ENCODE assay signal across 20 cellular contexts in the genomic region with DNA sequence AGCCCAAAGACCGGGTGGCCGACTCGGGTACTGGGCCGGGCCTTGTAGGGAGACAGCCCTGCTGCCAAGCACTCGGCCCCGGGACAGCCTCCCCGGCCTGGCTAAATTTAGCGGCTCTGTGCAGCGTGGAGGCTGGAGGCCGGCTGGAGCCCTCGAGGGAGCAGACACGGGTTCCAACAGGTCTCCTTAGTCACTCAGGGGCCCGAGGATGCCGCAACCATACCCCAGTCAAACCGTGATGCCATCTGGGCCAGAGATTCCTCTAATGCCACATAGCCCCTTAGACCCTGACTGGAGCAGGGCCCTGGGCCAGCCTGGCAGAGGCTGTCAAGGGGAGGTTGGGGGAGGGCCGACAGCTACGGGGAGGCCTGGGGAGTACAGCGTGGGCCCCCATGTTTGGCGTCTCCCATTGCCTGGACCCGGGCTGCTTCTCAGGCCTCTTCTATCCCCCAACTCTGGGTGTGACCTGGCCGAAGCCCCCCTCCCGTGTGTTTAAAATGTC. TPM values are rescaled to one million over a fixed set of nuclear protein-coding genes. Genes with fewer than 3 reads are reported as not detected.
DNase-seq lines count a peak whose midpoint lies in the region; ATAC-seq, FAIRE-seq and TF ChIP-seq lines count a peak whose summit lies in the region.
"Had no signal": no experiment of that assay in that cellular context is flagged by ENCODE, and none has a peak within 500 bp of the region (broad histone marks: within the 10 kb centered on the region; RNA-seq: fewer than 3 reads in every experiment).

No MANE protein-coding gene starts in this region.

- ATAC-seq in effector memory CD8-positive, alpha-beta T cell (replicated peaks): no peak
- ATAC-seq in GM19463 (IDR thresholded peaks at IDR 0.05; ENCODE audit: unreplicated experiment): no peak
- ATAC-seq: left lung; stimulated activated naive CD8-positive, alpha-beta T cell treated with anti-CD3 and anti-CD28 coated beads, Interleukin-15, amount 100 ng/mL, for 72 hours had no signal

- intact Hi-C loops in kidney (cut with DNase I): no loop called here

- H3K27ac Mint-ChIP-seq in effector memory CD8-positive, alpha-beta T cell: peak overlapping the region; percentile 60 to 63

- H3K36me3 ChIP-seq in kidney (ENCODE audit: control insufficient read depth in 1 of 2, insufficient read depth in 2 of 2, low read length in 2 of 2) (no peaks in the 10 kb centered on the region), stomach smooth muscle (ENCODE audit: control insufficient read depth in 2 of 2, insufficient read depth in 2 of 2, low read length in 2 of 2) (no peaks in the 10 kb centered on the region)
- H3K36me3 ChIP-seq: HAP-1 had no signal

- H3K4me3 ChIP-seq in kidney (ENCODE audit: low read length in 2 of 2) (no peak overlapping the region), stomach smooth muscle (ENCODE audit: low read length in 2 of 2) (no peak overlapping the region)
- H3K4me3 ChIP-seq: HAP-1, left lung had no signal

- H3K9ac ChIP-seq in kidney (ENCODE audit: low read length in 2 of 2) (no peak overlapping the region), stomach smooth muscle (ENCODE audit: low read length in 2 of 2) (peak overlapping the region in 1 of 2 donors; percentile 14)

- no peak for FAIRE-seq in kidney (lab: Jason Lieb, UNC)
- FAIRE-seq: GM12891 had no signal

- TF ChIP-seq CTCF in kidney (IDR thresholded peaks at IDR 0.05; ENCODE audit: borderline replicate concordance, extremely low read depth, insufficient read depth): no peak

- H3K4me1 Mint-ChIP-seq in effector memory CD8-positive, alpha-beta T cell (ENCODE audit: low read depth in 2 of 2): peaks cover 18 to 25% of the 10 kb centered on the region in 2 donors

- H3K9me3 Mint-ChIP-seq in effector memory CD8-positive, alpha-beta T cell: no peaks in the 10 kb centered on the region
- H3K9me3 Mint-ChIP-seq: activated naive CD8-positive, alpha-beta T cell treated with anti-CD3 and anti-CD28 coated beads, Interleukin-2, amount 10 ng/mL, durations not matched to agents 7 days and 5 days; CD4-positive, CD25-positive, alpha-beta regulatory T cell; stimulated activated naive CD8-positive, alpha-beta T cell treated with anti-CD3 and anti-CD28 coated beads, Interleukin-15, amount 100 ng/mL, for 72 hours had no signal

- H3K4me1 ChIP-seq in kidney (ENCODE audit: control insufficient read depth in 1 of 2, insufficient read depth in 1 of 2, low read depth in 1 of 2, low read length in 2 of 2) (peaks cover 0 to 5% of the 10 kb centered on the region in 2 donors), stomach smooth muscle (ENCODE audit: control insufficient read depth, insufficient read depth, low read length) (peaks cover 7% of the 10 kb centered on the region)
- H3K4me1 ChIP-seq: HAP-1 had no signal

- DNase-seq in HPDE6-E6E7 (ENCODE audit: extremely low spot score): peak; percentile 33
- DNase-seq in effector memory CD8-positive, alpha-beta T cell: no peak
- peak; percentile 84 for DNase-seq in kidney
- DNase-seq in effector CD8-positive, alpha-beta T cell (lab: John Stamatoyannopoulos, UW): no peak
- DNase-seq in stimulated activated naive CD4-positive, alpha-beta T cell treated with Interleukin-2 at 50 U/mL for 16 hours (lab: John Stamatoyannopoulos, UW): no peak
- DNase-seq in RPMI8226: no peak
- DNase-seq: activated CD4-positive, alpha-beta T cell treated with anti-CD3 and anti-CD28 coated beads for 1 hour; activated naive CD8-positive, alpha-beta T cell treated with anti-CD3 and anti-CD28 coated beads, Interleukin-2, amount 10 ng/mL, durations not matched to agents 7 days and 5 days; CD4-positive, CD25-positive, alpha-beta regulatory T cell; dermis blood vessel endothelial cell; left lung; NCI-H187; NCI-H226; stimulated activated naive CD8-positive, alpha-beta T cell treated with anti-CD3 and anti-CD28 coated beads, Interleukin-15, amount 100 ng/mL, for 72 hours had no signal

- H3K36me3 Mint-ChIP-seq in effector memory CD8-positive, alpha-beta T cell (ENCODE audit: insufficient read depth): peaks cover 17% of the 10 kb centered on the region

- H3K27me3 Mint-ChIP-seq in effector memory CD8-positive, alpha-beta T cell: no peaks in the 10 kb centered on the region
- H3K27me3 Mint-ChIP-seq: activated naive CD8-positive, alpha-beta T cell treated with anti-CD3 and anti-CD28 coated beads, Interleukin-2, amount 10 ng/mL, durations not matched to agents 7 days and 5 days; CD4-positive, CD25-positive, alpha-beta regulatory T cell; stimulated activated naive CD8-positive, alpha-beta T cell treated with anti-CD3 and anti-CD28 coated beads, Interleukin-15, amount 100 ng/mL, for 72 hours had no signal

- H3K27ac ChIP-seq in kidney (ENCODE audit: low read depth in 2 of 2, low read length in 2 of 2) (no peak overlapping the region), stomach smooth muscle (ENCODE audit: low read length) (peak overlapping the region; percentile 18)

- no peaks in the 10 kb centered on the region for H3K9me3 ChIP-seq in kidney (ENCODE audit: control insufficient read depth in 1 of 2, low read length in 2 of 2)
- H3K9me3 ChIP-seq in stomach smooth muscle (ENCODE audit: control insufficient read depth in 2 of 2, low read length in 2 of 2): no peaks in the 10 kb centered on the region
- H3K9me3 ChIP-seq: HAP-1, left lung had no signal

- no peak overlapping the region for H3K4me3 Mint-ChIP-seq in effector memory CD8-positive, alpha-beta T cell
- H3K4me3 Mint-ChIP-seq: activated naive CD8-positive, alpha-beta T cell treated with anti-CD3 and anti-CD28 coated beads, Interleukin-2, amount 10 ng/mL, durations not matched to agents 7 days and 5 days; CD4-positive, CD25-positive, alpha-beta regulatory T cell had no signal

- no peaks in the 10 kb centered on the region for H3K27me3 ChIP-seq in stomach smooth muscle (ENCODE audit: control insufficient read depth in 1 of 2, insufficient read depth in 2 of 2, low read length in 2 of 2)
- H3K27me3 ChIP-seq: left lung had no signal

RNA-seq across cellular contexts. Expression of gene P2RX1, which starts 2.9 kb away (rescaled TPM):
- total RNA-seq in kidney: 11.2 TPM
- 3.1 TPM for polyA plus RNA-seq in kidney (ENCODE audit: insufficient read depth, low read depth, low replicate concordance)
- total RNA-seq: dermis blood vessel endothelial cell, epithelial cell of proximal tubule, RPMI7951 had no signal
- polyA plus RNA-seq: CD4-positive, CD25-positive, alpha-beta regulatory T cell had no signal

RNA-seq across cellular contexts. Expression of gene CAMKK1, which starts 26.3 kb away (rescaled TPM):
- 6.0 TPM for total RNA-seq in kidney
- 2.6 TPM for polyA plus RNA-seq in kidney (ENCODE audit: insufficient read depth, low read depth, low replicate concordance)

RNA-seq across cellular contexts. Expression of gene ATP2A3, which starts 45.1 kb away (rescaled TPM):
- 52.1 TPM for total RNA-seq in kidney
- 9.4 TPM for polyA plus RNA-seq in kidney (ENCODE audit: insufficient read depth, low read depth, low replicate concordance)
- total RNA-seq: dermis blood vessel endothelial cell had no signal

Comparison
In these comparisons a context has a peak if more than half of its experiments do, and no peak if none do; other contexts are left out.
1. DNase-seq: peak in HPDE6-E6E7 (single experiment) and kidney (single experiment); none in effector memory CD8-positive, alpha-beta T cell (0 of 3), effector CD8-positive, alpha-beta T cell (single experiment), stimulated activated naive CD4-positive, alpha-beta T cell treated with Interleukin-2 at 50 U/mL for 16 hours (single experiment) and RPMI8226 (single experiment).